Comparison of ENCODE assay signal across 18 cellular contexts in genomic region chr13:44234566-44234965, GRCh38.
A peak's percentile ranks its signal among the peaks of the same experiment; 100 is the strongest.
DNase-seq lines count a peak whose midpoint lies in the region; ATAC-seq, FAIRE-seq and TF ChIP-seq lines count a peak whose summit lies in the region.
"Had no signal": no experiment of that assay in that cellular context is flagged by ENCODE, and none has a peak within 500 bp of the region (broad histone marks: within the 10 kb centered on the region; RNA-seq: fewer than 3 reads in every experiment).

No MANE protein-coding gene starts in this region.

- no peak for DNase-seq in A549 (ENCODE audit: low read depth in 1 of 2, low spot score in 1 of 2)
- peak; percentile 19 for DNase-seq in RPMI7951 (ENCODE audit: low read depth)
- peak; percentile 56 for DNase-seq in fibroblast of peridontal ligament (ENCODE audit: extremely low read depth)
- DNase-seq in NCI-H187 treated with DMSO at 0.1 percent for 48 hours (lab: John Stamatoyannopoulos, UW), result no peak
- no peak for DNase-seq in MG63
- no peak for DNase-seq in GM12891 (ENCODE audit: insufficient read length, low spot score)
- DNase-seq: 8988T, COR-L47, HCEC 1CT, KBM-7, NCI-H1092 treated with DMSO at 0.1 percent for 48 hours, NCI-H1694 treated with DMSO at 0.1 percent for 48 hours, SHP77 treated with DMSO at 0.1 percent for 48 hours had no signal

- no peak for FAIRE-seq in A549 (lab: Jason Lieb, UNC)
- FAIRE-seq in GM12891 (lab: Jason Lieb, UNC), result no peak
- FAIRE-seq: RCC 7860 had no signal

- no peaks in the 10 kb centered on the region for H3K36me3 ChIP-seq in MG63

- H3K4me2 ChIP-seq in A549, result no peak overlapping the region

- H3K9me3 ChIP-seq in A549, result peaks cover 6% of the 10 kb centered on the region; the same call in 2 of the 3 replicates
- no peaks in the 10 kb centered on the region; the same call in none of the 2 replicates for H3K9me3 ChIP-seq in MG63

- peaks cover 65% of the 10 kb centered on the region for H3K4me1 ChIP-seq in A549

- 81% methylated on average over 1 of the region's 1 CpG for WGBS in A549 (ENCODE audit: missing lambda C conversion rate)

- H3K27me3 ChIP-seq in MG63, result no peaks in the 10 kb centered on the region

- peak overlapping the region; percentile 90 to 97; a peak in 5 of 6 replicates for H3K27ac ChIP-seq in A549
- H3K27ac ChIP-seq in temporal lobe (ENCODE audit: low read depth, low read length), result peak overlapping the region; percentile 92
- H3K27ac ChIP-seq: C4-2B, HL-60 had no signal

- TF ChIP-seq POLR2A in A549 (IDR thresholded peaks at IDR 0.05; ENCODE audit: low read length) (no peak), GM12891 (IDR thresholded peaks at IDR 0.05; ENCODE audit: low read depth, low read length) (no peak)

- POLR2A ChIA-PET in A549 (lab: Yijun Ruan, JAX), result interaction anchor here (1.0 kb wide), 1 partner anchor 201 kb away, joined by 3 read pairs; no protein-coding TSS in a partner anchor

- no peak for ATAC-seq in A549
- no peak for ATAC-seq in GM18511 (IDR thresholded peaks at IDR 0.05; ENCODE audit: unreplicated experiment)

- TF ChIP-seq CTCF in A549 (IDR thresholded peaks at IDR 0.05), result no peak

- TF ChIP-seq RAD21 in A549 (conservative IDR thresholded peaks at IDR 0.05 in 1 of 2, IDR thresholded peaks at IDR 0.05 in 1 of 2), result no peak

- TF ChIP-seq EP300 in A549 (IDR thresholded peaks at IDR 0.05), result no peak

- CTCF ChIA-PET in A549 (lab: Yijun Ruan, JAX), result interaction anchor here (1.6 kb wide), 1 partner anchor 9 kb away, joined by 6 read pairs; no protein-coding TSS in a partner anchor

- H3K4me3 ChIP-seq in A549 (no peak overlapping the region), MG63 (no peak overlapping the region)

TF ChIP-seq in A549, 52 proteins besides CTCF, POLR2A, EP300 and RAD21:
- TF ChIP-seq TFCP2L1 (CRISPR knock-in tag; IDR thresholded peaks at IDR 0.05), result no peak
- TF ChIP-seq BHLHE40 (IDR thresholded peaks at IDR 0.05; ENCODE audit: low read depth, low read length), result no peak
- no peak for TF ChIP-seq RNF2 (IDR thresholded peaks at IDR 0.05; ENCODE audit: borderline replicate concordance, low read depth)
- no peak for TF ChIP-seq RFX5 (IDR thresholded peaks at IDR 0.05)
- TF ChIP-seq SREBF2 (IDR thresholded peaks at IDR 0.05), result no peak
- no peak for TF ChIP-seq NFE2L2 (conservative IDR thresholded peaks at IDR 0.05; ENCODE audit: low read length)
- no peak for TF ChIP-seq FOXS1 (CRISPR knock-in tag; IDR thresholded peaks at IDR 0.05)
- TF ChIP-seq POLR2AphosphoS2 (conservative IDR thresholded peaks at IDR 0.05; ENCODE audit: low read length), result no peak
- no peak for TF ChIP-seq ESRRA (IDR thresholded peaks at IDR 0.05; ENCODE audit: borderline replicate concordance, low read length)
- no peak for TF ChIP-seq MAX (IDR thresholded peaks at IDR 0.05)
- no peak for TF ChIP-seq PBX3 (IDR thresholded peaks at IDR 0.05)

TF ChIP-seq in GM12891, 5 proteins besides CTCF, POLR2A, EP300 and RAD21:
- no peak for TF ChIP-seq SPI1 (IDR thresholded peaks at IDR 0.05; ENCODE audit: low read depth, low read length)

Comparison
In these comparisons a context has a peak if more than half of its experiments do, and no peak if none do; other contexts are left out.
1. DNase-seq: peak in RPMI7951 (single experiment) and fibroblast of peridontal ligament (single experiment); none in A549 (0 of 2), NCI-H187 treated with DMSO at 0.1 percent for 48 hours (single experiment), MG63 (single experiment) and GM12891 (single experiment).